ENCODE assay signal across 18 cellular contexts in the genomic region with DNA sequence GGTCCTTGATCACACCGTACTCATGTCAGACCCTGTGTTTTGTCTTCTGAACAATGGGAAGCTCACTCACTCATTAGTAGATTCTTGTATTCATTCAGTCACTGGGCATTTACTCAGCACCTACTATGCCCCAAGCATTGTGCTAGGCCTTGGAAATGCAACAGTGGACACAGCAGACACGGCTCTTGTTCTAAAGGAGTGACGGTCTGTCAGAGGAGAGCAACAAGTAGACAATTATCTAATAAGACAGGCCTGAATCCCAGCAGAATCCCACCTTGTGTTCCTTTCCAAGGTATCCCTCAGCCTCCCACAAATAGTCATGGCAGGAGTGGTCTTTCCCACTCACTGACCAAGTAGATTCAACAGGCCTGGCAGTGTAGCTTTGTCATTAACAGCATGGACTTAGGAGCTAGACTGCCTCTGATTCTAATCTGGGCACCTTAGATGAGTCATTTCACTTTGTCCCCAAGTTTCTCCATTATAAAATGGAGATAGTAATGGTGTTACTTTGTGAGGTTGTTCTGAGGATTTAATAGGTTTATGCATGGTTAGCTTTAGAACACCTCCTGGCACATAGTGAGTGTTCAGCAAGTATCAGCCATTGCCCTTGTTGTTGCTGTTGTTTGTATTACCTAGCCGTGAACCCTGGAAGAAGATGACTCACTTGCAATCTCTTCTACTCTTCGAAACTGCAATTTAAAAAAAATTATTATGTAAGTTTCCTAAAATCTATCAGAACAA.
DNase-seq lines count a peak whose midpoint lies in the region; ATAC-seq and TF ChIP-seq lines count a peak whose summit lies in the region.
"Had no signal": no experiment of that assay in that cellular context is flagged by ENCODE, and none has a peak within 500 bp of the region (broad histone marks: within the 10 kb centered on the region; RNA-seq: fewer than 3 reads in every experiment).

No MANE protein-coding gene starts in this region.

- POLR2A ChIA-PET in activated CD8-positive, alpha-beta T cell treated with anti-CD3 and anti-CD28 coated beads, Interleukin-2, amount 10 ng/mL, durations not matched to agents 7 days and 5 days (lab: Charles Lee): no interaction called here
- POLR2A ChIA-PET in T-cell (lab: Charles Lee): no interaction called here

- DNase-seq in OCI-M1 (lab: John Stamatoyannopoulos, UW) (peak; percentile 24), cardiac fibroblast (ENCODE audit: low read depth in 2 of 2) (peak; percentile 38 to 70), kidney tubule cell (ENCODE audit: low spot score) (peak; percentile 55), vagina (ENCODE audit: extremely low spot score in 2 of 2) (no peak), medulla oblongata (ENCODE audit: extremely low spot score) (no peak), T-cell (no peak)
- DNase-seq in activated CD8-positive, alpha-beta T cell treated with anti-CD3 and anti-CD28 coated beads, Interleukin-2, amount 10 ng/mL, durations not matched to agents 7 days and 5 days: no peak
- DNase-seq: activated T-cell treated with anti-CD3 and anti-CD28 coated beads, Interleukin-2, amount 50 U/mL, for 4 hours; C1 segment of cervical spinal cord; hypothalamus; Kasumi-1; left colon; naive B cell; NCI-H1694; NCI-H510A; substantia nigra had no signal

- peaks cover 12% of the 10 kb centered on the region for H3K4me1 Mint-ChIP-seq in activated CD8-positive, alpha-beta T cell treated with anti-CD3 and anti-CD28 coated beads, Interleukin-2, amount 10 ng/mL, durations not matched to agents 7 days and 5 days (ENCODE audit: low read depth)
- H3K4me1 Mint-ChIP-seq in T-cell: peaks cover 10 to 11% (median 11%) of the 10 kb centered on the region in 3 donors

- H3K27ac Mint-ChIP-seq in activated CD8-positive, alpha-beta T cell treated with anti-CD3 and anti-CD28 coated beads, Interleukin-2, amount 10 ng/mL, durations not matched to agents 7 days and 5 days: no peak overlapping the region
- H3K27ac Mint-ChIP-seq in T-cell: no peak overlapping the region
- H3K27ac Mint-ChIP-seq: activated naive CD8-positive, alpha-beta T cell; naive B cell had no signal

- TF ChIP-seq POLR2A in vagina (IDR thresholded peaks at IDR 0.05): no peak

- CTCF ChIA-PET in activated CD8-positive, alpha-beta T cell treated with anti-CD3 and anti-CD28 coated beads, Interleukin-2, amount 10 ng/mL, durations not matched to agents 7 days and 5 days (lab: Charles Lee): no interaction called here
- CTCF ChIA-PET in T-cell (lab: Charles Lee): no interaction called here

- H3K4me3 ChIP-seq in cardiac fibroblast (replicated peaks in 1 of 2; ENCODE audit: low read depth in 2 of 2, low read length in 2 of 2) (no peak overlapping the region), vagina (no peak overlapping the region)
- H3K4me3 ChIP-seq: SK-N-MC had no signal

- no peaks in the 10 kb centered on the region for H3K36me3 Mint-ChIP-seq in activated CD8-positive, alpha-beta T cell treated with anti-CD3 and anti-CD28 coated beads, Interleukin-2, amount 10 ng/mL, durations not matched to agents 7 days and 5 days (ENCODE audit: low read depth)
- H3K36me3 Mint-ChIP-seq in T-cell: no peaks in the 10 kb centered on the region
- H3K36me3 Mint-ChIP-seq: activated naive CD8-positive, alpha-beta T cell; naive B cell had no signal

- TF ChIP-seq CTCF in cardiac fibroblast (IDR thresholded peaks at IDR 0.05; ENCODE audit: low read depth, low read length): no peak
- TF ChIP-seq CTCF in vagina (IDR thresholded peaks at IDR 0.05): no peak

- peaks cover 28% of the 10 kb centered on the region for H3K4me1 ChIP-seq in vagina

- H3K9me3 Mint-ChIP-seq in activated CD8-positive, alpha-beta T cell treated with anti-CD3 and anti-CD28 coated beads, Interleukin-2, amount 10 ng/mL, durations not matched to agents 7 days and 5 days (ENCODE audit: insufficient read depth): no peaks in the 10 kb centered on the region
- H3K9me3 Mint-ChIP-seq in T-cell: no peaks in the 10 kb centered on the region
- H3K9me3 Mint-ChIP-seq: activated T-cell treated with anti-CD3 and anti-CD28 coated beads, Interleukin-2, amount 50 U/mL, for 4 hours had no signal

- no peak overlapping the region for H3K4me3 Mint-ChIP-seq in activated CD8-positive, alpha-beta T cell treated with anti-CD3 and anti-CD28 coated beads, Interleukin-2, amount 10 ng/mL, durations not matched to agents 7 days and 5 days
- H3K4me3 Mint-ChIP-seq in T-cell: no peak overlapping the region
- H3K4me3 Mint-ChIP-seq: activated naive CD8-positive, alpha-beta T cell; activated T-cell treated with anti-CD3 and anti-CD28 coated beads, Interleukin-2, amount 50 U/mL, for 4 hours; naive B cell had no signal

- intact Hi-C loops in vagina (cut with DNase I): no loop called here

- H3K27me3 ChIP-seq in vagina: no peaks in the 10 kb centered on the region

- no peaks in the 10 kb centered on the region for H3K36me3 ChIP-seq in vagina

- no peaks in the 10 kb centered on the region for H3K9me3 ChIP-seq in vagina

- no peaks in the 10 kb centered on the region for H3K27me3 Mint-ChIP-seq in activated CD8-positive, alpha-beta T cell treated with anti-CD3 and anti-CD28 coated beads, Interleukin-2, amount 10 ng/mL, durations not matched to agents 7 days and 5 days (ENCODE audit: low read depth)
- peaks cover 0 to 2% of the 10 kb centered on the region in 2 donors for H3K27me3 Mint-ChIP-seq in T-cell
- H3K27me3 Mint-ChIP-seq: activated naive CD8-positive, alpha-beta T cell had no signal

- ATAC-seq in activated CD8-positive, alpha-beta T cell treated with anti-CD3 and anti-CD28 coated beads, Interleukin-2, amount 10 ng/mL, durations not matched to agents 7 days and 5 days: no peak
- ATAC-seq in T-cell (replicated peaks in 1 of 4): no peak
- ATAC-seq: activated T-cell treated with anti-CD3 and anti-CD28 coated beads, Interleukin-2, amount 50 U/mL, for 4 hours; left colon had no signal

- H3K27ac ChIP-seq in vagina: peak overlapping the region; percentile 39
- H3K27ac ChIP-seq: SK-N-MC had no signal

Comparison
In these comparisons a context has a peak if more than half of its experiments do, and no peak if none do; other contexts are left out.
1. DNase-seq: peak in OCI-M1 (single experiment), cardiac fibroblast (2 of 2) and kidney tubule cell (single experiment); none in vagina (0 of 2), medulla oblongata (single experiment), activated CD8-positive, alpha-beta T cell treated with anti-CD3 and anti-CD28 coated beads, Interleukin-2, amount 10 ng/mL, durations not matched to agents 7 days and 5 days (single experiment) and T-cell (0 of 34).